9 cellular contexts compared by ENCODE assay signal in the genomic region with DNA sequence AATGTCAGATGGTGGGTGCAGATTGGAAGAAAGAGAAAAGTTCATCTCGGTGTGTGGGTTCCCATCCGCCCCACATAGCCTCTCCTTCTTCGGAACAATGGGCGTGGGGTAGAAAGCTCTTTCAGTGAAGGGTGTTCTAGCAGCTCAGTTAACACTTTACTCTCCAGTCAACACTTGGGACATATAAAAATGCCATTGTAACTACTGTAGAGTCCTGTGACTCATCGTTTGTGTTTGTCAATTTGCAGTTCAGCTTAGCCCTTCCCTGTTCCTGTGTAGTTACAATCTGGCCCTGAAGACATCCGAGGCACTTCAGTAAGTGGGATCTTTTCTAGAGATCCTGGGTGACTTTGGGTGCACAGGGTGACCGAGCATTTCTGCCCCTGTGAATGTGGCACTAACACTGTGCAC. TPM values are rescaled to one million over a fixed set of nuclear protein-coding genes. Genes with fewer than 3 reads are reported as not detected.
DNase-seq lines count a peak whose midpoint lies in the region; ATAC-seq and TF ChIP-seq lines count a peak whose summit lies in the region.
"Had no signal": no experiment of that assay in that cellular context is flagged by ENCODE, and none has a peak within 500 bp of the region (broad histone marks: within the 10 kb centered on the region; RNA-seq: fewer than 3 reads in every experiment).

No MANE protein-coding gene starts in this region.

- CTCF ChIA-PET in activated CD4-positive, alpha-beta T cell treated with anti-CD3 and anti-CD28 coated beads, Interleukin-2, amount 10 ng/mL, durations not matched to agents 7 days and 5 days (lab: Charles Lee), result interaction anchor here (1.2 kb wide), 1 partner anchor 10 kb away, joined by 8 read pairs; no protein-coding TSS in a partner anchor

- POLR2A ChIA-PET in activated CD4-positive, alpha-beta T cell treated with anti-CD3 and anti-CD28 coated beads, Interleukin-2, amount 10 ng/mL, durations not matched to agents 7 days and 5 days (lab: Charles Lee), result no interaction called here

- TF ChIP-seq CTCF in testis (IDR thresholded peaks at IDR 0.05), result no peak

- WGBS in testis, 2 donors, result 55 to 58% methylated on average over 7 of the region's 7 CpGs

- no peaks in the 10 kb centered on the region for H3K9me3 ChIP-seq in testis

- H3K4me3 Mint-ChIP-seq in activated CD4-positive, alpha-beta T cell treated with anti-CD3 and anti-CD28 coated beads, Interleukin-2, amount 10 ng/mL, durations not matched to agents 7 days and 5 days, result no peak overlapping the region
- no peak overlapping the region for H3K4me3 Mint-ChIP-seq in activated CD4-positive, alpha-beta T cell treated with anti-CD3 and anti-CD28 coated beads, Interleukin-2, amount 10 ng/mL, durations not matched to agents 24 days and 14 days

- H3K9me3 Mint-ChIP-seq in activated CD4-positive, alpha-beta T cell treated with anti-CD3 and anti-CD28 coated beads, Interleukin-2, amount 10 ng/mL, durations not matched to agents 7 days and 5 days, result no peaks in the 10 kb centered on the region
- no peaks in the 10 kb centered on the region for H3K9me3 Mint-ChIP-seq in activated CD4-positive, alpha-beta T cell treated with anti-CD3 and anti-CD28 coated beads, Interleukin-2, amount 10 ng/mL, durations not matched to agents 24 days and 14 days

- H3K27ac Mint-ChIP-seq in activated CD4-positive, alpha-beta T cell treated with anti-CD3 and anti-CD28 coated beads, Interleukin-2, amount 10 ng/mL, durations not matched to agents 7 days and 5 days, result no peak overlapping the region
- no peak overlapping the region for H3K27ac Mint-ChIP-seq in activated CD4-positive, alpha-beta T cell treated with anti-CD3 and anti-CD28 coated beads, Interleukin-2, amount 10 ng/mL, durations not matched to agents 24 days and 14 days

- TF ChIP-seq POLR2A in testis (IDR thresholded peaks at IDR 0.05), result no peak

- H3K4me1 ChIP-seq in testis, result no peaks in the 10 kb centered on the region

- H3K36me3 ChIP-seq in testis (ENCODE audit: low read depth, missing control alignments), result no peaks in the 10 kb centered on the region

- no peaks in the 10 kb centered on the region for H3K27me3 ChIP-seq in testis

- no peak overlapping the region for H3K4me3 ChIP-seq in testis

- H3K4me1 Mint-ChIP-seq in activated CD4-positive, alpha-beta T cell treated with anti-CD3 and anti-CD28 coated beads, Interleukin-2, amount 10 ng/mL, durations not matched to agents 7 days and 5 days, result peaks cover 5% of the 10 kb centered on the region
- H3K4me1 Mint-ChIP-seq in activated CD4-positive, alpha-beta T cell treated with anti-CD3 and anti-CD28 coated beads, Interleukin-2, amount 10 ng/mL, durations not matched to agents 24 days and 14 days, result peaks cover 6% of the 10 kb centered on the region

- peaks cover 7% of the 10 kb centered on the region for H3K36me3 Mint-ChIP-seq in activated CD4-positive, alpha-beta T cell treated with anti-CD3 and anti-CD28 coated beads, Interleukin-2, amount 10 ng/mL, durations not matched to agents 7 days and 5 days (ENCODE audit: low read depth)
- peaks cover 15% of the 10 kb centered on the region for H3K36me3 Mint-ChIP-seq in activated CD4-positive, alpha-beta T cell treated with anti-CD3 and anti-CD28 coated beads, Interleukin-2, amount 10 ng/mL, durations not matched to agents 24 days and 14 days (ENCODE audit: low read depth)

- H3K27me3 Mint-ChIP-seq in activated CD4-positive, alpha-beta T cell treated with anti-CD3 and anti-CD28 coated beads, Interleukin-2, amount 10 ng/mL, durations not matched to agents 7 days and 5 days, result no peaks in the 10 kb centered on the region
- no peaks in the 10 kb centered on the region for H3K27me3 Mint-ChIP-seq in activated CD4-positive, alpha-beta T cell treated with anti-CD3 and anti-CD28 coated beads, Interleukin-2, amount 10 ng/mL, durations not matched to agents 24 days and 14 days

- ATAC-seq in GM21381 (IDR thresholded peaks at IDR 0.05; ENCODE audit: unreplicated experiment), result no peak

- intact Hi-C loops in activated CD4-positive, alpha-beta T cell treated with anti-CD3 and anti-CD28 coated beads, Interleukin-2, amount 10 ng/mL, durations not matched to agents 24 days and 14 days (cut with micrococcal nuclease), result no loop called here
- intact Hi-C loops in testis (cut with DNase I; ENCODE audit: low total_unique reads), result no loop called here

- peak; percentile 5 for DNase-seq in activated CD4-positive, alpha-beta T cell treated with anti-CD3 and anti-CD28 coated beads, Interleukin-2, amount 10 ng/mL, durations not matched to agents 7 days and 5 days
- DNase-seq in activated CD4-positive, alpha-beta T cell treated with anti-CD3 and anti-CD28 coated beads, Interleukin-2, amount 10 ng/mL, durations not matched to agents 24 days and 14 days, result no peak
- DNase-seq in SW480 (ENCODE audit: low spot score) (peak; percentile 58), hepatic stellate cell (ENCODE audit: low spot score) (peak; percentile 83), testis (peak; percentile 12), substantia nigra (lab: John Stamatoyannopoulos, UW) (no peak), DMS114 treated with DMSO at 0.1 percent for 48 hours (lab: John Stamatoyannopoulos, UW; ENCODE audit: unreplicated experiment) (no peak)
- DNase-seq: NCI-H526 treated with DMSO at 0.1 percent for 48 hours had no signal

- H3K27ac ChIP-seq in testis, result no peak overlapping the region
- H3K27ac ChIP-seq in substantia nigra (ENCODE audit: low read depth, low read length, poor library complexity, severe bottlenecking), result no peak overlapping the region

RNA-seq across cellular contexts. Expression of a gene that starts 11.5 kb away (rescaled TPM):
- total RNA-seq in activated CD4-positive, alpha-beta T cell treated with anti-CD3 and anti-CD28 coated beads, Interleukin-2, amount 10 ng/mL, durations not matched to agents 7 days and 5 days, result under 1 TPM; 0.40 to 0.64 TPM
- 0.45 TPM in 1 of 2 replicates, not detected in the other for total RNA-seq in activated CD4-positive, alpha-beta T cell treated with anti-CD3 and anti-CD28 coated beads, Interleukin-2, amount 10 ng/mL, durations not matched to agents 24 days and 14 days
- 10 to 100 TPM in 1 of 2 donors, 1 to 10 TPM in 1; 7.9 to 31.9 TPM for total RNA-seq in testis
- 3.1 TPM for polyA plus RNA-seq in testis (ENCODE audit: insufficient read depth, low read depth, low replicate concordance)

RNA-seq across cellular contexts. Expression of a gene that starts 47.9 kb away (rescaled TPM):
- 10 to 100 TPM; 34.3 to 36.2 TPM for total RNA-seq in activated CD4-positive, alpha-beta T cell treated with anti-CD3 and anti-CD28 coated beads, Interleukin-2, amount 10 ng/mL, durations not matched to agents 7 days and 5 days
- 39.8 and 41.7 TPM in 2 replicates for total RNA-seq in activated CD4-positive, alpha-beta T cell treated with anti-CD3 and anti-CD28 coated beads, Interleukin-2, amount 10 ng/mL, durations not matched to agents 24 days and 14 days
- 10 to 100 TPM; 53.6 to 56.0 TPM for total RNA-seq in testis
- 28.6 TPM for polyA plus RNA-seq in testis (ENCODE audit: insufficient read depth, low read depth, low replicate concordance)

Comparison
In these comparisons a context has a peak if more than half of its experiments do, and no peak if none do; other contexts are left out.
1. DNase-seq: peak in activated CD4-positive, alpha-beta T cell treated with anti-CD3 and anti-CD28 coated beads, Interleukin-2, amount 10 ng/mL, durations not matched to agents 7 days and 5 days (single experiment), SW480 (single experiment), hepatic stellate cell (single experiment) and testis (single experiment); none in activated CD4-positive, alpha-beta T cell treated with anti-CD3 and anti-CD28 coated beads, Interleukin-2, amount 10 ng/mL, durations not matched to agents 24 days and 14 days (single experiment), substantia nigra (0 of 49) and DMS114 treated with DMSO at 0.1 percent for 48 hours (single experiment).